In genomic region chr1:9755441-9755995, GRCh38 we compare ENCODE assay signal across 17 cellular contexts.
DNase-seq lines count a peak whose midpoint lies in the region; FAIRE-seq and TF ChIP-seq lines count a peak whose summit lies in the region.
"Had no signal": no experiment of that assay in that cellular context is flagged by ENCODE, and none has a peak within 500 bp of the region (broad histone marks: within the 10 kb centered on the region; RNA-seq: fewer than 3 reads in every experiment).

No MANE protein-coding gene starts in this region.

- H3K9me3 ChIP-seq in breast epithelium (no peaks in the 10 kb centered on the region), Karpas-422 (ENCODE audit: low read length) (no peaks in the 10 kb centered on the region)
- H3K9me3 ChIP-seq: sigmoid colon, SK-N-SH had no signal

- H3K27ac ChIP-seq in breast epithelium (no peak overlapping the region), Karpas-422 (ENCODE audit: low read length) (no peak overlapping the region)
- H3K27ac ChIP-seq: sigmoid colon had no signal

- H3K9me3 Mint-ChIP-seq in type B pancreatic cell: no peaks in the 10 kb centered on the region
- H3K9me3 Mint-ChIP-seq: activated CD8-positive, alpha-beta T cell treated with anti-CD3 and anti-CD28 coated beads for 36 hours; natural killer cell treated with Interleukin-12 subunit alpha and Interleukin-12 subunit beta and Interleukin-15 and Interleukin-18, amount 100 ng/mL, for 72 hours had no signal

- peaks cover 57% of the 10 kb centered on the region for H3K79me2 ChIP-seq in Karpas-422 (ENCODE audit: low read length)

- peaks cover 22% of the 10 kb centered on the region for H3K36me3 Mint-ChIP-seq in type B pancreatic cell

- in situ Hi-C loops in T47D (cut with HindIII; ENCODE audit: low pct_unique_long_range_greater_than_20kb, low sequenced_read_pairs): no loop called here

- H3K27me3 ChIP-seq in breast epithelium (no peaks in the 10 kb centered on the region), bronchial epithelial cell (ENCODE audit: control insufficient read depth, insufficient read depth, low read length) (no peaks in the 10 kb centered on the region), Karpas-422 (ENCODE audit: low read length) (no peaks in the 10 kb centered on the region)
- H3K27me3 ChIP-seq: sigmoid colon had no signal

- peak overlapping the region; percentile 10 for H3K27ac Mint-ChIP-seq in type B pancreatic cell
- H3K27ac Mint-ChIP-seq: activated CD8-positive, alpha-beta T cell treated with anti-CD3 and anti-CD28 coated beads for 36 hours had no signal

- H3K9ac ChIP-seq in Karpas-422 (ENCODE audit: low read length): no peak overlapping the region
- H3K9ac ChIP-seq: SK-N-SH had no signal

- DNase-seq in T47D (ENCODE audit: low read depth in 1 of 2, low spot score in 1 of 2) (peak; percentile 29 to 60), breast epithelium (ENCODE audit: low spot score in 2 of 2) (no peak), bronchial epithelial cell (ENCODE audit: low read depth) (peak; percentile 21), islet precursor cell (peak; percentile 84), type B pancreatic cell (ENCODE audit: extremely low spot score, unreplicated experiment) (no peak), medulla oblongata (ENCODE audit: extremely low spot score) (no peak), NCI-H524 (lab: John Stamatoyannopoulos, UW) (no peak), Karpas-422 (no peak)
- DNase-seq: activated CD8-positive, alpha-beta T cell treated with anti-CD3 and anti-CD28 coated beads for 36 hours; activated gamma-delta T cell treated with Interleukin-2 at 50 U/mL for 16 hours; NCI-H1105; sigmoid colon; SK-N-SH; stimulated activated CD4-positive, alpha-beta T cell treated with anti-CD3 and anti-CD28 coated beads, Interleukin-4, amount 100 ng/mL, for 24 hours had no signal

- no peak for TF ChIP-seq POLR2A in breast epithelium (IDR thresholded peaks at IDR 0.05)

- no peak for TF ChIP-seq CTCF in breast epithelium (IDR thresholded peaks at IDR 0.05)
- TF ChIP-seq CTCF in bronchial epithelial cell (IDR thresholded peaks at IDR 0.05; ENCODE audit: insufficient read depth, low read length, severe bottlenecking): no peak
- TF ChIP-seq CTCF in type B pancreatic cell (conservative IDR thresholded peaks at IDR 0.05): no peak

- no peak overlapping the region for H2AFZ ChIP-seq in Karpas-422 (ENCODE audit: low read length)

- H3K27me3 Mint-ChIP-seq in type B pancreatic cell: no peaks in the 10 kb centered on the region
- H3K27me3 Mint-ChIP-seq: activated CD8-positive, alpha-beta T cell treated with anti-CD3 and anti-CD28 coated beads for 36 hours; natural killer cell treated with Interleukin-12 subunit alpha and Interleukin-12 subunit beta and Interleukin-15 and Interleukin-18, amount 100 ng/mL, for 72 hours had no signal

- H3K4me1 Mint-ChIP-seq in type B pancreatic cell (ENCODE audit: unreplicated experiment): peaks cover 21% of the 10 kb centered on the region

- no peak overlapping the region for H3K4me3 Mint-ChIP-seq in type B pancreatic cell
- H3K4me3 Mint-ChIP-seq: activated CD8-positive, alpha-beta T cell treated with anti-CD3 and anti-CD28 coated beads for 36 hours; natural killer cell treated with Interleukin-12 subunit alpha and Interleukin-12 subunit beta and Interleukin-15 and Interleukin-18, amount 100 ng/mL, for 72 hours had no signal

- FAIRE-seq in bronchial epithelial cell (lab: Jason Lieb, UNC): peak; percentile 13
- FAIRE-seq: GM18507, H1 had no signal

- intact Hi-C loops in breast epithelium (cut with DNase I; ENCODE audit: low total_unique reads): no loop called here

- no peaks in the 10 kb centered on the region for H3K4me1 ChIP-seq in breast epithelium
- peaks cover 11% of the 10 kb centered on the region for H3K4me1 ChIP-seq in Karpas-422 (ENCODE audit: low read length)

- no peak overlapping the region for H3K4me2 ChIP-seq in Karpas-422 (ENCODE audit: low read depth, low read length, poor library complexity, severe bottlenecking)
- H3K4me2 ChIP-seq: SK-N-SH had no signal

- H3K4me3 ChIP-seq in breast epithelium (no peak overlapping the region), bronchial epithelial cell (ENCODE audit: low read depth, low read length) (no peak overlapping the region), Karpas-422 (ENCODE audit: low read length) (no peak overlapping the region)
- H3K4me3 ChIP-seq: sigmoid colon had no signal

- H4K20me1 ChIP-seq in Karpas-422 (ENCODE audit: insufficient read depth, low read depth, low read length): peaks cover 8% of the 10 kb centered on the region; the same call in 1 of the 2 replicates

- H3K9me2 ChIP-seq in Karpas-422 (replicated peaks; ENCODE audit: insufficient read depth, low read length): no peaks in the 10 kb centered on the region
- H3K9me2 ChIP-seq: SK-N-SH had no signal

- H3K36me3 ChIP-seq in breast epithelium (no peaks in the 10 kb centered on the region), bronchial epithelial cell (ENCODE audit: control insufficient read depth, insufficient read depth, low read length) (peaks cover 10% of the 10 kb centered on the region), Karpas-422 (ENCODE audit: insufficient read depth, low read length) (peaks cover 10% of the 10 kb centered on the region; the same call in 1 of the 2 replicates)

Comparison
In these comparisons a context has a peak if more than half of its experiments do, and no peak if none do; other contexts are left out.
1. DNase-seq: peak in T47D (2 of 2), bronchial epithelial cell (single experiment) and islet precursor cell (single experiment); none in breast epithelium (0 of 2), type B pancreatic cell (single experiment), medulla oblongata (single experiment), NCI-H524 (0 of 2) and Karpas-422 (single experiment).